In the genomic region with DNA sequence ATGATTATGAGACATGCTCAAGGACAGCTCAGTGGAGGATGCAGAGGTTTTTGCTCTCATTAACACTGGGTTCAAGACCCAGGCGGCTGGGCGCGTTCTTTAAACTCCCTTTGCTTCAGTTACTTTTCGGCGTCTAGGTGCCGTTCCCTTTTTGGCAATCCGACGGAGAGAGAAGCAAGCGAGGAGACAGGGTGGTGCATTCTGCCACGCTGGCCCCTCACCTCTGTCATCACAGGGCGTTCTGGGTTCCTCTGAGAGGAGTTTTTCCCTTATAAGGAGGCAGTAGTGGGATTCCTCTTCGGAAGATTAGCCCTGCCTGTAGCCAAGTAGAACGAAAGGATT, we compare ENCODE assay signal across 8 cellular contexts. TPM values are rescaled to one million over a fixed set of nuclear protein-coding genes. Genes with fewer than 3 reads are reported as not detected.
DNase-seq lines count a peak whose midpoint lies in the region; TF ChIP-seq lines count a peak whose summit lies in the region.

No MANE protein-coding gene starts in this region.

- peak; percentile 30 for TF ChIP-seq POLR2A in prostate gland (IDR thresholded peaks at IDR 0.05)

- H3K27ac ChIP-seq in HUES48 (ENCODE audit: low read depth, low read length) (peak overlapping the region; percentile 99), left ventricle myocardium inferior (replicated peaks) (peak overlapping the region; percentile 99), prostate gland (peak overlapping the region; percentile 89 to 99)

- WGBS in prostate gland = 1% methylated on average over 13 of the region's 13 CpGs

- H3K4me1 ChIP-seq in HUES48 (ENCODE audit: control insufficient read depth, insufficient read depth, low read length) = peaks cover 23% of the 10 kb centered on the region
- peaks cover 13% of the 10 kb centered on the region for H3K4me1 ChIP-seq in adipocyte (ENCODE audit: control insufficient read depth, insufficient read depth, low read length)
- H3K4me1 ChIP-seq in left ventricle myocardium inferior = peaks cover 37% of the 10 kb centered on the region
- no peaks in the 10 kb centered on the region for H3K4me1 ChIP-seq in prostate gland (replicated peaks)

- H3K36me3 ChIP-seq in HUES48 (ENCODE audit: control insufficient read depth, insufficient read depth, low read length) (no peaks in the 10 kb centered on the region), adipocyte (ENCODE audit: control insufficient read depth, insufficient read depth, low read length, severe bottlenecking) (no peaks in the 10 kb centered on the region), left ventricle myocardium inferior (no peaks in the 10 kb centered on the region), prostate gland (no peaks in the 10 kb centered on the region)

- H3K4me3 ChIP-seq in HUES48 (ENCODE audit: low read depth, low read length) (peak overlapping the region; percentile 91), adipocyte (ENCODE audit: low read length) (peak overlapping the region; percentile 90), left ventricle myocardium inferior (peak overlapping the region; percentile 81), prostate gland (peak overlapping the region; percentile 57 to 70)

- H3K9me3 ChIP-seq in HUES48 (ENCODE audit: control insufficient read depth, insufficient read depth, low read length) (no peaks in the 10 kb centered on the region), adipocyte (ENCODE audit: control insufficient read depth, low read length) (no peaks in the 10 kb centered on the region), left ventricle myocardium inferior (replicated peaks) (no peaks in the 10 kb centered on the region), prostate gland (no peaks in the 10 kb centered on the region)

- intact Hi-C loops in left ventricle myocardium inferior (cut with micrococcal nuclease) (loop anchor here (10.0 kb wide), 1 partner anchor 243 kb away; no protein-coding TSS in a partner anchor), prostate gland (cut with DNase I) (loop anchor here (5.0 to 10.0 kb wide), 3 partner anchors 373 to 916 kb away; a partner anchor contains a TSS)

- H3K9ac ChIP-seq in HUES48 (ENCODE audit: low read depth, low read length) (peak overlapping the region; percentile 99), adipocyte (ENCODE audit: low read length) (peak overlapping the region; percentile 92)

- TF ChIP-seq CTCF in left ventricle myocardium inferior (IDR thresholded peaks at IDR 0.05; ENCODE audit: borderline replicate concordance) (no peak), prostate gland (IDR thresholded peaks at IDR 0.05) (no peak)

- H3K27me3 ChIP-seq in HUES48 (ENCODE audit: control insufficient read depth, insufficient read depth, low read length) (no peaks in the 10 kb centered on the region), adipocyte (replicated peaks; ENCODE audit: control insufficient read depth, insufficient read depth, low read length) (no peaks in the 10 kb centered on the region), left ventricle myocardium inferior (ENCODE audit: low read depth) (no peaks in the 10 kb centered on the region), prostate gland (replicated peaks; ENCODE audit: insufficient read depth) (no peaks in the 10 kb centered on the region)

- peak; percentile 22 for DNase-seq in DMS153 (lab: John Stamatoyannopoulos, UW)
- DNase-seq in DMS153 treated with DMSO at 0.1 percent for 48 hours (lab: John Stamatoyannopoulos, UW; ENCODE audit: unreplicated experiment) = no peak
- peak; percentile 69 for DNase-seq in SK-N-DZ (ENCODE audit: low spot score)
- DNase-seq in adipocyte (ENCODE audit: low read depth) = peak; percentile 85
- peak; percentile 48 for DNase-seq in left ventricle myocardium inferior
- peak; percentile 64 for DNase-seq in prostate gland (ENCODE audit: low spot score)
- DNase-seq in NCI-H187 (lab: John Stamatoyannopoulos, UW) = no peak

RNA-seq across cellular contexts. Expression of a gene that starts 9.0 kb away (rescaled TPM):
- polyA plus RNA-seq in SK-N-DZ (2014; cell fraction: cytosol; rRNA removed) = 26.3 and 26.5 TPM in 2 replicates
- polyA plus RNA-seq in SK-N-DZ (2014; cell fraction: nucleus; rRNA removed) = 90.0 and 115 TPM in 2 replicates
- total RNA-seq in left ventricle myocardium inferior = 52.7 TPM
- total RNA-seq in prostate gland = 10 to 100 TPM; 63.9 to 71.7 TPM

RNA-seq across cellular contexts. Expression of a gene that starts 31.3 kb away (rescaled TPM):
- polyA plus RNA-seq in SK-N-DZ (2014; cell fraction: cytosol; rRNA removed) = 14.9 and 15.8 TPM in 2 replicates
- polyA plus RNA-seq in SK-N-DZ (2014; cell fraction: nucleus; rRNA removed) = 8.2 and 10.6 TPM in 2 replicates
- 24.4 TPM for total RNA-seq in left ventricle myocardium inferior
- 10 to 100 TPM; 64.3 to 92.7 TPM for total RNA-seq in prostate gland

Comparison
In these comparisons a context has a peak if more than half of its experiments do, and no peak if none do; other contexts are left out.
1. DNase-seq: peak in DMS153 (single experiment), SK-N-DZ (single experiment), adipocyte (single experiment), left ventricle myocardium inferior (single experiment) and prostate gland (single experiment); none in DMS153 treated with DMSO at 0.1 percent for 48 hours (single experiment) and NCI-H187 (0 of 2).
2. Peak in every context shown above with its lines, with median percentiles within 50 percentile points of each other: H3K27ac ChIP-seq and H3K4me3 ChIP-seq.